1 cellular context compared by ENCODE assay signal in genomic region chr5:141874262-141874964, GRCh38.
TF ChIP-seq lines count a peak whose summit lies in the region.

No MANE protein-coding gene starts in this region.

TF ChIP-seq in HepG2, 621 proteins besides CTCF, POLR2A, EP300 and RAD21 (continued from another document and continues in another):
- peak; percentile 45; the same call in 1 of the 2 replicates for TF ChIP-seq SAP130 (CRISPR knock-in tag; IDR thresholded peaks at IDR 0.05; ENCODE audit: low read depth)
- TF ChIP-seq, protein P1, sequence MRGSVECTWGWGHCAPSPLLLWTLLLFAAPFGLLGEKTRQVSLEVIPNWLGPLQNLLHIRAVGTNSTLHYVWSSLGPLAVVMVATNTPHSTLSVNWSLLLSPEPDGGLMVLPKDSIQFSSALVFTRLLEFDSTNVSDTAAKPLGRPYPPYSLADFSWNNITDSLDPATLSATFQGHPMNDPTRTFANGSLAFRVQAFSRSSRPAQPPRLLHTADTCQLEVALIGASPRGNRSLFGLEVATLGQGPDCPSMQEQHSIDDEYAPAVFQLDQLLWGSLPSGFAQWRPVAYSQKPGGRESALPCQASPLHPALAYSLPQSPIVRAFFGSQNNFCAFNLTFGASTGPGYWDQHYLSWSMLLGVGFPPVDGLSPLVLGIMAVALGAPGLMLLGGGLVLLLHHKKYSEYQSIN (CRISPR knock-in tag; IDR thresholded peaks at IDR 0.05; ENCODE audit: borderline replicate concordance), result no peak
- TF ChIP-seq ARID2 (CRISPR knock-in tag; IDR thresholded peaks at IDR 0.05; ENCODE audit: borderline replicate concordance), result no peak
- TF ChIP-seq ZNF772 (CRISPR knock-in tag; IDR thresholded peaks at IDR 0.05), result no peak
- no peak for TF ChIP-seq HHEX (CRISPR knock-in tag; IDR thresholded peaks at IDR 0.05)
- no peak for TF ChIP-seq ATAD3A (CRISPR knock-in tag; IDR thresholded peaks at IDR 0.05)
- TF ChIP-seq ZBTB43 (CRISPR knock-in tag; conservative IDR thresholded peaks at IDR 0.05), result no peak
- TF ChIP-seq KDM5A (IDR thresholded peaks at IDR 0.05; ENCODE audit: borderline replicate concordance, low read length), result no peak
- TF ChIP-seq SKIL (CRISPR knock-in tag; IDR thresholded peaks at IDR 0.05; ENCODE audit: borderline replicate concordance), result no peak
- no peak for TF ChIP-seq ZEB1 (IDR thresholded peaks at IDR 0.05; ENCODE audit: insufficient replicate concordance, low read depth)
- TF ChIP-seq NFAT5 (CRISPR knock-in tag; IDR thresholded peaks at IDR 0.05), result no peak
- no peak for TF ChIP-seq ETS1 (CRISPR knock-in tag; IDR thresholded peaks at IDR 0.05)
- no peak for TF ChIP-seq SATB2 (CRISPR knock-in tag; IDR thresholded peaks at IDR 0.05)
- no peak for TF ChIP-seq ZNF576 (CRISPR knock-in tag; IDR thresholded peaks at IDR 0.05)
- TF ChIP-seq CREBL2 (CRISPR knock-in tag; IDR thresholded peaks at IDR 0.05; ENCODE audit: borderline replicate concordance), result no peak
- TF ChIP-seq ZNF251 (CRISPR knock-in tag; IDR thresholded peaks at IDR 0.05), result no peak
- no peak for TF ChIP-seq EHMT2 (IDR thresholded peaks at IDR 0.05; ENCODE audit: borderline replicate concordance, low read depth, low read length)
- no peak for TF ChIP-seq ZFP82 (CRISPR knock-in tag; IDR thresholded peaks at IDR 0.05; ENCODE audit: borderline replicate concordance)
- TF ChIP-seq ZFP36L1 (CRISPR knock-in tag; IDR thresholded peaks at IDR 0.05), result no peak
- no peak for TF ChIP-seq ZNF567 (CRISPR knock-in tag; IDR thresholded peaks at IDR 0.05; ENCODE audit: borderline replicate concordance)
- TF ChIP-seq, protein P2, sequence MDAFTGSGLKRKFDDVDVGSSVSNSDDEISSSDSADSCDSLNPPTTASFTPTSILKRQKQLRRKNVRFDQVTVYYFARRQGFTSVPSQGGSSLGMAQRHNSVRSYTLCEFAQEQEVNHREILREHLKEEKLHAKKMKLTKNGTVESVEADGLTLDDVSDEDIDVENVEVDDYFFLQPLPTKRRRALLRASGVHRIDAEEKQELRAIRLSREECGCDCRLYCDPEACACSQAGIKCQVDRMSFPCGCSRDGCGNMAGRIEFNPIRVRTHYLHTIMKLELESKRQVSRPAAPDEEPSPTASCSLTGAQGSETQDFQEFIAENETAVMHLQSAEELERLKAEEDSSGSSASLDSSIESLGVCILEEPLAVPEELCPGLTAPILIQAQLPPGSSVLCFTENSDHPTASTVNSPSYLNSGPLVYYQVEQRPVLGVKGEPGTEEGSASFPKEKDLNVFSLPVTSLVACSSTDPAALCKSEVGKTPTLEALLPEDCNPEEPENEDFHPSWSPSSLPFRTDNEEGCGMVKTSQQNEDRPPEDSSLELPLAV (CRISPR knock-in tag; conservative IDR thresholded peaks at IDR 0.05; ENCODE audit: low read depth), result no peak
- TF ChIP-seq TP53 (CRISPR knock-in tag; conservative IDR thresholded peaks at IDR 0.05), result no peak
- TF ChIP-seq, protein P3, sequence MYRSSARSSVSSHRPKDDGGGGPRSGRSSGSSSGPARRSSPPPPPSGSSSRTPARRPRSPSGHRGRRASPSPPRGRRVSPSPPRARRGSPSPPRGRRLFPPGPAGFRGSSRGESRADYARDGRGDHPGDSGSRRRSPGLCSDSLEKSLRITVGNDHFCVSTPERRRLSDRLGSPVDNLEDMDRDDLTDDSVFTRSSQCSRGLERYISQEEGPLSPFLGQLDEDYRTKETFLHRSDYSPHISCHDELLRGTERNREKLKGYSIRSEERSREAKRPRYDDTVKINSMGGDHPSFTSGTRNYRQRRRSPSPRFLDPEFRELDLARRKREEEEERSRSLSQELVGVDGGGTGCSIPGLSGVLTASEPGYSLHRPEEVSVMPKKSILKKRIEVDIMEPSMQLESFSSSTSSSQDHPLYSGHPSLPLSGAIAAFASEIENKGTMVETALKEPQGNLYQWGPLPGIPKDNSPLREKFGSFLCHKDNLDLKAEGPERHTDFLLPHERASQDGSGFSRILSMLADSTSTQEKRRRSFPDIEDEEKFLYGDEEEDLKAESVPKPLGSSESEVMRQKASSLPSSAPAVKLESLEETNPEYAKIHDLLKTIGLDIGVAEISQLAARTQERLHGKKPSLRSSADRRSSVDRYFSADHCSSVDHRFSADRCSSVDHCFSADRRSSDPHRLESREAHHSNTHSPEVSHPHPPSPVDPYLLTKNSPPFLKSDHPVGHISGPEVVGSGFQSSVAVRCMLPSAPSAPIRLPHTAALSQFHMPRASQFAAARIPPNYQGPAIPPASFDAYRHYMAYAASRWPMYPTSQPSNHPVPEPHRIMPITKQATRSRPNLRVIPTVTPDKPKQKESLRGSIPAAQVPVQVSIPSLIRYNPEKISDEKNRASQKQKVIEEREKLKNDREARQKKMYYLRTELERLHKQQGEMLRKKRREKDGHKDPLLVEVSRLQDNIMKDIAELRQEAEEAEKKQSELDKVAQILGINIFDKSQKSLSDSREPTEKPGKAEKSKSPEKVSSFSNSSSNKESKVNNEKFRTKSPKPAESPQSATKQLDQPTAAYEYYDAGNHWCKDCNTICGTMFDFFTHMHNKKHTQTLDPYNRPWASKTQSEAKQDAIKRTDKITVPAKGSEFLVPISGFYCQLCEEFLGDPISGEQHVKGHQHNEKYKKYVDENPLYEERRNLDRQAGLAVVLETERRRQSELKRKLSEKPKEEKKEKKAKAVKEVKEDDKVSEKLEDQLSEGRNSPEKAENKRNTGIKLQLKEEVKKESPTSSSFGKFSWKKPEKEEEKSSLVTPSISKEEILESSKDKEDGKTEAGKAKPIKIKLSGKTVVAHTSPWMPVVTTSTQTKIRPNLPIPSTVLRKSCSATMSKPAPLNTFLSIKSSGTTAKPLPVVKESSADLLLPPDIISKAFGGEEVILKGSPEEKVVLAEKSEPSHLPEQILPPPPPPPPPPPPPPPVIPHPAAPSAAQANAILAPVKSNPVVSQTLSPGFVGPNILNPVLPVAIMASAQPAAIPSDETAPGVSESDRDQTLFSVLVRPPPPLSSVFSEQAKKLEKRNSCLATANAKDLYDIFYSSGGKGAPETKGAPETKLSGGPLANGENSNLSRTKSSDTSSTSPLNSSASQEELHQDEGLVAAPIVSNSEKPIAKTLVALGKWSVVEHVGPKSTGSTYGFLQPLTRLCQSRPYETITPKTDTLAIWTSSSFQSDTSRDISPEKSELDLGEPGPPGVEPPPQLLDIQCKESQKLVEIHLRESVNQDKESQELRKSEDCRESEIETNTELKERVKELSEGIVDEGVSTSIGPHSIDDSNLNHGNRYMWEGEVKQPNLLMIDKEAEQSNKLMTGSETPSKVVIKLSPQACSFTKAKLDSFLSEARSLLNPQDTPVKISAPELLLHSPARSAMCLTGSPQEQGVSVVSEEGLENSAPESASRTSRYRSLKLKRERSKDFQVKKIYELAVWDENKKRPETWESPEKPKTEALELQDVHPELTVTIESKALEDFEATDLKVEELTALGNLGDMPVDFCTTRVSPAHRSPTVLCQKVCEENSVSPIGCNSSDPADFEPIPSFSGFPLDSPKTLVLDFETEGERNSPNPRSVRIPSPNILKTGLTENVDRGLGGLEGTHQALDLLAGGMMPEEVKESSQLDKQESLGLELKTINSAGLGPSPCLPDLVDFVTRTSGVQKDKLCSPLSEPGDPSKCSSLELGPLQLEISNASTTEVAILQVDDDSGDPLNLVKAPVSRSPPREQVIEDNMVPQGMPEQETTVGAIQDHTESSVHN (CRISPR knock-in tag; IDR thresholded peaks at IDR 0.05), result no peak
- TF ChIP-seq ZNF317 (CRISPR knock-in tag; IDR thresholded peaks at IDR 0.05), result no peak
- TF ChIP-seq SMYD3 (CRISPR knock-in tag; IDR thresholded peaks at IDR 0.05), result 0 out of 2 replicates have a peak, but pooled peaks have one; percentile 25
- TF ChIP-seq, protein P4, sequence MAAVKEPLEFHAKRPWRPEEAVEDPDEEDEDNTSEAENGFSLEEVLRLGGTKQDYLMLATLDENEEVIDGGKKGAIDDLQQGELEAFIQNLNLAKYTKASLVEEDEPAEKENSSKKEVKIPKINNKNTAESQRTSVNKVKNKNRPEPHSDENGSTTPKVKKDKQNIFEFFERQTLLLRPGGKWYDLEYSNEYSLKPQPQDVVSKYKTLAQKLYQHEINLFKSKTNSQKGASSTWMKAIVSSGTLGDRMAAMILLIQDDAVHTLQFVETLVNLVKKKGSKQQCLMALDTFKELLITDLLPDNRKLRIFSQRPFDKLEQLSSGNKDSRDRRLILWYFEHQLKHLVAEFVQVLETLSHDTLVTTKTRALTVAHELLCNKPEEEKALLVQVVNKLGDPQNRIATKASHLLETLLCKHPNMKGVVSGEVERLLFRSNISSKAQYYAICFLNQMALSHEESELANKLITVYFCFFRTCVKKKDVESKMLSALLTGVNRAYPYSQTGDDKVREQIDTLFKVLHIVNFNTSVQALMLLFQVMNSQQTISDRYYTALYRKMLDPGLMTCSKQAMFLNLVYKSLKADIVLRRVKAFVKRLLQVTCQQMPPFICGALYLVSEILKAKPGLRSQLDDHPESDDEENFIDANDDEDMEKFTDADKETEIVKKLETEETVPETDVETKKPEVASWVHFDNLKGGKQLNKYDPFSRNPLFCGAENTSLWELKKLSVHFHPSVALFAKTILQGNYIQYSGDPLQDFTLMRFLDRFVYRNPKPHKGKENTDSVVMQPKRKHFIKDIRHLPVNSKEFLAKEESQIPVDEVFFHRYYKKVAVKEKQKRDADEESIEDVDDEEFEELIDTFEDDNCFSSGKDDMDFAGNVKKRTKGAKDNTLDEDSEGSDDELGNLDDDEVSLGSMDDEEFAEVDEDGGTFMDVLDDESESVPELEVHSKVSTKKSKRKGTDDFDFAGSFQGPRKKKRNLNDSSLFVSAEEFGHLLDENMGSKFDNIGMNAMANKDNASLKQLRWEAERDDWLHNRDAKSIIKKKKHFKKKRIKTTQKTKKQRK (IDR thresholded peaks at IDR 0.05; ENCODE audit: low read length), result no peak
- TF ChIP-seq, protein P5, sequence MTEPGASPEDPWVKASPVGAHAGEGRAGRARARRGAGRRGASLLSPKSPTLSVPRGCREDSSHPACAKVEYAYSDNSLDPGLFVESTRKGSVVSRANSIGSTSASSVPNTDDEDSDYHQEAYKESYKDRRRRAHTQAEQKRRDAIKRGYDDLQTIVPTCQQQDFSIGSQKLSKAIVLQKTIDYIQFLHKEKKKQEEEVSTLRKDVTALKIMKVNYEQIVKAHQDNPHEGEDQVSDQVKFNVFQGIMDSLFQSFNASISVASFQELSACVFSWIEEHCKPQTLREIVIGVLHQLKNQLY (CRISPR knock-in tag; IDR thresholded peaks at IDR 0.05), result no peak
